23 cellular contexts compared by ENCODE assay signal in the genomic region with DNA sequence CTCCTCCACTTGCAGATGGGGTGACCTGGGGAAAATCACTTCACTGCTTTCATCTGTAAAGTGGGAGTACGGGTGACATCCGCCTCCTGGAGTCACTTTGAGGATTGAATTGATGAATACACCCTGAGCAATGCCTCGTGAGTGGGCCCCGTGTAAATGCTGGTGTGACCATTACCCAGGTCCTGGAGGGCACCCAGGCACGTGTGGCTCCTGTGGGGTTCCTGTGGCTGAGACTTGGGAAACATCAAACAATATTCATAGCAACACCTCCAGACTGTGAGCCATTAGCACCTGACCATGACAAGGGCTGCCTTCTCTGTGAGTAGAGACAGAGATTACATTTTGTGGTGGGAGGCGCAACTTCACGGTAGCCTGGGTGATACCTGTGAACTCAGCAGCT. TPM values are rescaled to one million over a fixed set of nuclear protein-coding genes. Genes with fewer than 3 reads are reported as not detected.
DNase-seq lines count a peak whose midpoint lies in the region; ATAC-seq lines count a peak whose summit lies in the region.
"Had no signal": no experiment of that assay in that cellular context is flagged by ENCODE, and none has a peak within 500 bp of the region (broad histone marks: within the 10 kb centered on the region; RNA-seq: fewer than 3 reads in every experiment).

No MANE protein-coding gene starts in this region.

- no peak overlapping the region for H3K4me3 Mint-ChIP-seq in effector memory CD8-positive, alpha-beta T cell

- no peak overlapping the region for H3K4me3 ChIP-seq in aorta (ENCODE audit: low read length in 2 of 2)
- H3K4me3 ChIP-seq: BLaER1, PC-9, SJSA1 had no signal

- H3K9me3 Mint-ChIP-seq in effector memory CD8-positive, alpha-beta T cell, result no peaks in the 10 kb centered on the region

- intact Hi-C loops in cardiac septum (cut with DNase I), result no loop called here
- intact Hi-C loops in Right ventricle myocardium superior (cut with DNase I), result no loop called here
- intact Hi-C loops in sciatic nerve (cut with DNase I), result no loop called here
- intact Hi-C loops in aorta (cut with DNase I), result no loop called here

- no peaks in the 10 kb centered on the region for H3K9me3 ChIP-seq in aorta (ENCODE audit: control insufficient read depth, low read length)
- H3K9me3 ChIP-seq: BLaER1, SJSA1 had no signal

- DNase-seq in cardiac septum (ENCODE audit: low spot score) (peak; percentile 24), Right ventricle myocardium superior (no peak), sciatic nerve (ENCODE audit: low spot score) (peak; percentile 49), aorta (peak; percentile 10 to 31), NAMALWA (ENCODE audit: low spot score) (no peak)
- DNase-seq in effector memory CD8-positive, alpha-beta T cell, result no peak
- DNase-seq: CD4-positive, CD25-positive, alpha-beta regulatory T cell; DMS153; DND-41; KBM-7; MV-4-11; NCI-H1105 treated with DMSO at 0.1 percent for 48 hours; NCI-H1930; NCI-H2107; NCI-H446; NCI-H524 treated with DMSO at 0.1 percent for 48 hours; NCI-H774; PC-9 had no signal

- ATAC-seq in Right ventricle myocardium superior (ENCODE audit: poor library complexity) (no peak), sciatic nerve (no peak), aorta (ENCODE audit: low FRiP score) (no peak), HG03432 (IDR thresholded peaks at IDR 0.05; ENCODE audit: unreplicated experiment) (no peak)
- ATAC-seq in effector memory CD8-positive, alpha-beta T cell (replicated peaks), result no peak
- ATAC-seq: HCT116, Right ventricle myocardium inferior had no signal

- H3K36me3 ChIP-seq in aorta (ENCODE audit: control insufficient read depth in 1 of 2, insufficient read depth in 2 of 2, low read length in 1 of 2), result no peaks in the 10 kb centered on the region
- H3K36me3 ChIP-seq: BLaER1 had no signal

- peaks cover 30 to 38% of the 10 kb centered on the region in 2 donors for H3K4me1 Mint-ChIP-seq in effector memory CD8-positive, alpha-beta T cell (ENCODE audit: low read depth in 2 of 2)

- H3K36me3 Mint-ChIP-seq in effector memory CD8-positive, alpha-beta T cell (ENCODE audit: insufficient read depth), result peaks cover 8% of the 10 kb centered on the region
- H3K36me3 Mint-ChIP-seq: CD4-positive, CD25-positive, alpha-beta regulatory T cell had no signal

- no peak overlapping the region for H3K27ac ChIP-seq in aorta (ENCODE audit: low read depth in 1 of 2, low read length in 2 of 2)
- H3K27ac ChIP-seq: BLaER1, PC-9, SJSA1 had no signal

- peak overlapping the region; percentile 29 to 47 for H3K27ac Mint-ChIP-seq in effector memory CD8-positive, alpha-beta T cell

- H3K4me1 ChIP-seq in aorta (ENCODE audit: control insufficient read depth in 1 of 2, insufficient read depth in 2 of 2, low read length in 2 of 2), result no peaks in the 10 kb centered on the region

- H3K27me3 Mint-ChIP-seq in effector memory CD8-positive, alpha-beta T cell, result peaks cover 9 to 12% of the 10 kb centered on the region in 2 donors

- H3K27me3 ChIP-seq in aorta (ENCODE audit: control insufficient read depth in 1 of 2, insufficient read depth in 2 of 2, low read length in 1 of 2), result no peaks in the 10 kb centered on the region
- H3K27me3 ChIP-seq: BLaER1, SJSA1 had no signal

- 86 to 90% methylated on average over 7 of the region's 7 CpGs for WGBS in aorta, 2 donors

RNA-seq across cellular contexts. Expression of gene MRPL36, which starts 11.4 kb away (rescaled TPM):
- 43.2 TPM for total RNA-seq in cardiac septum
- 65.5 TPM for total RNA-seq in Right ventricle myocardium superior
- total RNA-seq in sciatic nerve, result 28.4 TPM
- 10 to 100 TPM; 25.1 to 28.5 TPM for total RNA-seq in aorta
- 10 to 100 TPM; 49.5 to 62.2 TPM for polyA plus RNA-seq in aorta

RNA-seq across cellular contexts. Expression of gene NDUFS6, which starts 13.0 kb away (rescaled TPM):
- total RNA-seq in cardiac septum, result 78.6 TPM
- total RNA-seq in Right ventricle myocardium superior, result 126 TPM
- 20.7 TPM for total RNA-seq in sciatic nerve
- total RNA-seq in aorta, result 10 to 100 TPM; 16.7 to 24.2 TPM
- polyA plus RNA-seq in aorta, result 10 to 100 TPM; 46.6 to 64.9 TPM

Comparison
In these comparisons a context has a peak if more than half of its experiments do, and no peak if none do; other contexts are left out.
1. DNase-seq: peak in cardiac septum (single experiment), sciatic nerve (single experiment) and aorta (2 of 2); none in Right ventricle myocardium superior (single experiment), effector memory CD8-positive, alpha-beta T cell (0 of 3) and NAMALWA (single experiment).